In genomic region chr3:168570404-168571173, GRCh38 we compare ENCODE assay signal across 2 cellular contexts.
TF ChIP-seq lines count a peak whose summit lies in the region.

No MANE protein-coding gene starts in this region.

TF ChIP-seq in IMR-90, 13 proteins besides CTCF, POLR2A, EP300 and RAD21:
- no peak for TF ChIP-seq CEBPB (IDR thresholded peaks at IDR 0.05; ENCODE audit: low read depth, low read length)
- TF ChIP-seq MXI1 (IDR thresholded peaks at IDR 0.05; ENCODE audit: borderline replicate concordance, low read depth, low read length), result no peak
- TF ChIP-seq MAZ (IDR thresholded peaks at IDR 0.05; ENCODE audit: borderline replicate concordance, low read depth, low read length), result no peak
- TF ChIP-seq SMC3 (IDR thresholded peaks at IDR 0.05; ENCODE audit: low read depth, low read length), result no peak
- no peak for TF ChIP-seq BHLHE40 (IDR thresholded peaks at IDR 0.05; ENCODE audit: low read depth, low read length)
- no peak for TF ChIP-seq MAFK (IDR thresholded peaks at IDR 0.05; ENCODE audit: low read depth, low read length)
- no peak for TF ChIP-seq NFE2L2 (IDR thresholded peaks at IDR 0.05; ENCODE audit: low read depth, low read length)
- TF ChIP-seq ELK1 (IDR thresholded peaks at IDR 0.05; ENCODE audit: borderline replicate concordance, low read depth, low read length), result no peak
- TF ChIP-seq USF2 (IDR thresholded peaks at IDR 0.05; ENCODE audit: low read depth, low read length), result no peak
- no peak for TF ChIP-seq RCOR1 (IDR thresholded peaks at IDR 0.05; ENCODE audit: insufficient replicate concordance, low read length)
- TF ChIP-seq FOS (IDR thresholded peaks at IDR 0.05; ENCODE audit: low read depth, low read length), result no peak
- no peak for TF ChIP-seq RFX5 (IDR thresholded peaks at IDR 0.05; ENCODE audit: low read depth, low read length)
- TF ChIP-seq CHD1 (IDR thresholded peaks at IDR 0.05; ENCODE audit: low read depth, low read length), result no peak
TF ChIP-seq in IMR-90: peak in this region for 0.

TF ChIP-seq in H1, 55 proteins besides CTCF, POLR2A, EP300 and RAD21 (continued from another document):
- TF ChIP-seq ATF3 (IDR thresholded peaks at IDR 0.05; ENCODE audit: insufficient read depth, low read depth, low read length), result no peak
- TF ChIP-seq CHD2 (IDR thresholded peaks at IDR 0.05; ENCODE audit: low read length), result no peak
- TF ChIP-seq SP1 (IDR thresholded peaks at IDR 0.05; ENCODE audit: low read depth, low read length), result no peak
- no peak for TF ChIP-seq SIN3A (conservative IDR thresholded peaks at IDR 0.05 in 1 of 2, IDR thresholded peaks at IDR 0.05 in 1 of 2; ENCODE audit: low read depth in 1 of 2, low read length in 2 of 2)
- no peak for TF ChIP-seq CBX8 (IDR thresholded peaks at IDR 0.05; ENCODE audit: borderline replicate concordance, low read depth, low read length)
- TF ChIP-seq TAF7 (optimal IDR thresholded peaks at IDR 0.05; ENCODE audit: borderline replicate concordance, low read depth, low read length), result no peak
- TF ChIP-seq ZNF274 (IDR thresholded peaks at IDR 0.05; ENCODE audit: borderline replicate concordance, extremely low read depth, low read length), result no peak
- no peak for TF ChIP-seq EGR1 (IDR thresholded peaks at IDR 0.05; ENCODE audit: borderline replicate concordance, low read depth, low read length)
TF ChIP-seq in H1: peak in this region for 0.
